19 cellular contexts compared by ENCODE assay signal in the genomic region with DNA sequence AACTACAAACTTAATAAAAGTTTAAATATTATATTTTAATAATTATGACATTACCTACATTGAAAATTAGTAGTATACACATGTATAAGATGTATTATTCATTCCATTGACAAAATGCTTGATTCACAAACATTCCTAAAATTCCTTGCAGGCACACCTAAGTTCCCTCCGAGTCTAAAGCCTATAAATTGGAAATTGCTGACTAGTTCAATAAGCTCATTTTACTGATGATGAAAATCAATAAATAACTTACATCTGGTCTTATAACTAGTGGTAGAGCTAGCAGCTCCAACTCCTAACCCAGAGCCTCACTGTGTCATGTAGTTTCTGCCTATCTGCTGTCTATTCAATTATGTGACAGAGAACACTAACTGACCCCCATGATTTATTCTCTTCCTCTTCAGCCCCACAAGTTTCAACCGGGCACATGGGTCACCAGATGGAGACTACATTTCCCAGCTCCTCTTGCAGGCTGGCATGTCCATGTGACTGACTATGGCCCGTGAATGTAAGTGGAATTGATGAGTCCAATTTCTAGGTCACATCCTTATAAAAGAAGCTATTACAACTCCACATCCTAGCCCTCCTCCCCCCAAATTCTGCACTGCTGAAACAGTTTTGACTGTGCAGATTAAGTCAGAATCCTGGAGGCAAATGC.
"Had no signal": no experiment of that assay in that cellular context is flagged by ENCODE, and none has a peak within 500 bp of the region (broad histone marks: within the 10 kb centered on the region; RNA-seq: fewer than 3 reads in every experiment).

No MANE protein-coding gene starts in this region.

- ATAC-seq: naive thymus-derived CD8-positive, alpha-beta T cell; stimulated activated memory B cell treated with anti-CD40 and anti-IgM and Interleukin-4, amounts not matched to agents 10 μg/mL and 1 μg/mL and 100 μg/mL, for 72 hours had no signal

- H3K4me1 Mint-ChIP-seq: activated CD4-positive, alpha-beta memory T cell treated with anti-CD3 and anti-CD28 coated beads, Interleukin-2, amount 10 ng/mL, durations not matched to agents 7 days and 5 days; activated naive CD8-positive, alpha-beta T cell treated with anti-CD3 and anti-CD28 coated beads, Interleukin-2, amount 10 ng/mL, durations not matched to agents 7 days and 5 days; memory B cell; naive thymus-derived CD8-positive, alpha-beta T cell; stimulated activated memory B cell treated with anti-CD40 and anti-IgM and Interleukin-4, amounts not matched to agents 10 μg/mL and 1 μg/mL and 100 μg/mL, for 72 hours had no signal

- H3K9me3 Mint-ChIP-seq: activated CD4-positive, alpha-beta memory T cell treated with anti-CD3 and anti-CD28 coated beads, Interleukin-2, amount 10 ng/mL, durations not matched to agents 7 days and 5 days; activated T-cell treated with anti-CD3 and anti-CD28 coated beads, Interleukin-2, amount 50 U/mL, for 24 hours; activated T-helper 2 cell treated with anti-CD3 and anti-CD28 coated beads, Interferon-gamma antibody, Interleukin-2, Interleukin-4, amounts not matched to agents 10 μg/mL and 5 μg/mL and 100 μg/mL, durations not matched to agents 14 hours and 24 hours and 36 hours; memory B cell; naive thymus-derived CD8-positive, alpha-beta T cell; stimulated activated memory B cell treated with anti-CD40 and anti-IgM and Interleukin-4, amounts not matched to agents 10 μg/mL and 1 μg/mL and 100 μg/mL, for 72 hours; type B pancreatic cell had no signal

- H3K36me3 ChIP-seq: esophagus muscularis mucosa, sigmoid colon had no signal

- H3K36me3 Mint-ChIP-seq: activated naive CD8-positive, alpha-beta T cell treated with anti-CD3 and anti-CD28 coated beads, Interleukin-2, amount 10 ng/mL, durations not matched to agents 7 days and 5 days; memory B cell; naive thymus-derived CD8-positive, alpha-beta T cell; stimulated activated memory B cell treated with anti-CD40 and anti-IgM and Interleukin-4, amounts not matched to agents 10 μg/mL and 1 μg/mL and 100 μg/mL, for 72 hours; type B pancreatic cell had no signal

- H3K27me3 Mint-ChIP-seq: activated CD4-positive, alpha-beta memory T cell treated with anti-CD3 and anti-CD28 coated beads, Interleukin-2, amount 10 ng/mL, durations not matched to agents 7 days and 5 days; activated naive CD8-positive, alpha-beta T cell treated with anti-CD3 and anti-CD28 coated beads, Interleukin-2, amount 10 ng/mL, durations not matched to agents 7 days and 5 days; activated T-cell treated with anti-CD3 and anti-CD28 coated beads, Interleukin-2, amount 50 U/mL, for 24 hours; stimulated activated memory B cell treated with anti-CD40 and anti-IgM and Interleukin-4, amounts not matched to agents 10 μg/mL and 1 μg/mL and 100 μg/mL, for 72 hours had no signal

- H3K27ac Mint-ChIP-seq: activated CD4-positive, alpha-beta memory T cell treated with anti-CD3 and anti-CD28 coated beads, Interleukin-2, amount 10 ng/mL, durations not matched to agents 7 days and 5 days; activated naive CD8-positive, alpha-beta T cell treated with anti-CD3 and anti-CD28 coated beads, Interleukin-2, amount 10 ng/mL, durations not matched to agents 7 days and 5 days; activated T-cell treated with anti-CD3 and anti-CD28 coated beads, Interleukin-2, amount 50 U/mL, for 24 hours; activated T-helper 2 cell treated with anti-CD3 and anti-CD28 coated beads, Interferon-gamma antibody, Interleukin-2, Interleukin-4, amounts not matched to agents 10 μg/mL and 5 μg/mL and 100 μg/mL, durations not matched to agents 14 hours and 24 hours and 36 hours; memory B cell; stimulated activated memory B cell treated with anti-CD40 and anti-IgM and Interleukin-4, amounts not matched to agents 10 μg/mL and 1 μg/mL and 100 μg/mL, for 72 hours; type B pancreatic cell had no signal

- H3K4me3 Mint-ChIP-seq: activated CD4-positive, alpha-beta memory T cell treated with anti-CD3 and anti-CD28 coated beads, Interleukin-2, amount 10 ng/mL, durations not matched to agents 7 days and 5 days; activated naive CD8-positive, alpha-beta T cell treated with anti-CD3 and anti-CD28 coated beads, Interleukin-2, amount 10 ng/mL, durations not matched to agents 7 days and 5 days; activated T-cell treated with anti-CD3 and anti-CD28 coated beads, Interleukin-2, amount 50 U/mL, for 24 hours; memory B cell; naive thymus-derived CD8-positive, alpha-beta T cell; stimulated activated memory B cell treated with anti-CD40 and anti-IgM and Interleukin-4, amounts not matched to agents 10 μg/mL and 1 μg/mL and 100 μg/mL, for 72 hours; type B pancreatic cell had no signal

- H3K4me1 ChIP-seq: esophagus muscularis mucosa, sigmoid colon, testis had no signal

- H3K27me3 ChIP-seq: esophagus muscularis mucosa, sigmoid colon, testis had no signal

- H3K9me3 ChIP-seq: esophagus muscularis mucosa, sigmoid colon, testis had no signal

- H3K4me3 ChIP-seq: esophagus muscularis mucosa, sigmoid colon, testis had no signal

- H3K27ac ChIP-seq: esophagus muscularis mucosa, sigmoid colon, testis had no signal

- DNase-seq: activated CD4-positive, alpha-beta memory T cell treated with anti-CD3 and anti-CD28 coated beads, Interleukin-2, amount 10 ng/mL, durations not matched to agents 7 days and 5 days; activated CD4-positive, alpha-beta T cell treated with anti-CD3 and anti-CD28 coated beads for 48 hours; activated CD4-positive, CD25-positive, alpha-beta regulatory T cell; activated naive CD4-positive, alpha-beta T cell treated with Interleukin-2 at 50 U/mL for 16 hours; activated naive CD8-positive, alpha-beta T cell treated with anti-CD3 and anti-CD28 coated beads, Interleukin-2, amount 10 ng/mL, durations not matched to agents 7 days and 5 days; activated T-cell treated with anti-CD3 and anti-CD28 coated beads, Interleukin-2, amount 50 U/mL, for 24 hours; amygdala; dermis blood vessel endothelial cell; effector memory CD4-positive, alpha-beta T cell; naive thymus-derived CD8-positive, alpha-beta T cell; sigmoid colon; stimulated activated CD4-positive, alpha-beta T cell treated with anti-CD3 and anti-CD28 coated beads, Interleukin-4, amount 100 ng/mL, for 4 hours; testis had no signal

- FAIRE-seq: endothelial cell of umbilical vein had no signal
